20 cellular contexts compared by ENCODE assay signal in the genomic region with DNA sequence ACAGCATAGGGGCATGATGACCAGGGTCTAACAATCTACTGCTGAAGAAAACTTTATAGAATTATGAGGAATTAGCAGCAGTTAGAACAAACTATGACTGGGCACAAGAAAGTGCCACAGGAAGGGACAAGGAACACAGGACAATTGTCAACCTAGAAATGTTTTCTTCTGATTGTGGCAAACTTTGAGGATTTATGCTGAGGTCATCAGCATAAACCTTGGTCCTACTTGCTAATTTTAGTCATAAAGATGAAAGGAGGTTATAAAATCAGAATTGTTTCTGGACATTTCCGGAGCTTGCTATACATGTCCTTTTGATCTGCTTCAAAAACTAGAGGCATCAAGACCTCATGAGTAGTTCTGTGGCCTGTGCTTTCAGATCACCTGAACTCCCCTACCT.
"Had no signal": no experiment of that assay in that cellular context is flagged by ENCODE, and none has a peak within 500 bp of the region (broad histone marks: within the 10 kb centered on the region; RNA-seq: fewer than 3 reads in every experiment).

No MANE protein-coding gene starts in this region.

- H3K27ac ChIP-seq: lower lobe of right lung, ovary, prostate gland, right atrium auricular region, vagina had no signal

- ATAC-seq: left lobe of liver; natural killer cell treated with Interleukin-12 subunit alpha and Interleukin-12 subunit beta and Interleukin-15 and Interleukin-18, amount 100 ng/mL, for 72 hours; stimulated activated effector memory CD8-positive, alpha-beta T cell treated with anti-CD3 and anti-CD28 coated beads, Interleukin-12 subunit alpha, Interleukin-12 subunit beta, amount 100 ng/mL, for 72 hours; stimulated activated naive CD8-positive, alpha-beta T cell treated with anti-CD3 and anti-CD28 coated beads, Interleukin-15, amount 100 ng/mL, for 72 hours; T-helper 17 cell had no signal

- H3K4me3 ChIP-seq: coronary artery, lower lobe of right lung, ovary, prostate gland, right atrium auricular region, vagina had no signal

- H3K36me3 ChIP-seq: lower lobe of right lung, ovary, prostate gland, right atrium auricular region, vagina had no signal

- H3K4me1 ChIP-seq: lower lobe of right lung, right atrium auricular region, vagina had no signal

- H3K9me3 ChIP-seq: lower lobe of right lung, ovary, prostate gland, right atrium auricular region, vagina had no signal

- DNase-seq: activated CD4-positive, alpha-beta memory T cell treated with anti-CD3 and anti-CD28 coated beads for 36 hours; activated CD4-positive, alpha-beta T cell treated with anti-CD3 and anti-CD28 coated beads for 48 hours; activated naive CD4-positive, alpha-beta T cell treated with Interleukin-2 at 50 U/mL for 16 hours; activated naive CD8-positive, alpha-beta T cell treated with anti-CD3 and anti-CD28 coated beads for 36 hours; activated T-cell treated with anti-CD3 and anti-CD28 coated beads, Interleukin-2, amount 50 U/mL, for 48 hours; amniotic stem cell; cerebellar nuclear complex; foreskin fibroblast; lower lobe of right lung; ovary; stimulated activated CD4-positive, alpha-beta T cell treated with anti-CD3 and anti-CD28 coated beads, Interleukin-1b, Interleukin-23, amount 100 ng/mL, for 48 hours; stimulated activated naive CD8-positive, alpha-beta T cell treated with anti-CD3 and anti-CD28 coated beads, Interleukin-15, amount 100 ng/mL, for 72 hours; T-helper 17 cell had no signal

- H3K27me3 ChIP-seq: ovary, right atrium auricular region, vagina had no signal
